Comparison of ENCODE assay signal across 8 cellular contexts in the genomic region with DNA sequence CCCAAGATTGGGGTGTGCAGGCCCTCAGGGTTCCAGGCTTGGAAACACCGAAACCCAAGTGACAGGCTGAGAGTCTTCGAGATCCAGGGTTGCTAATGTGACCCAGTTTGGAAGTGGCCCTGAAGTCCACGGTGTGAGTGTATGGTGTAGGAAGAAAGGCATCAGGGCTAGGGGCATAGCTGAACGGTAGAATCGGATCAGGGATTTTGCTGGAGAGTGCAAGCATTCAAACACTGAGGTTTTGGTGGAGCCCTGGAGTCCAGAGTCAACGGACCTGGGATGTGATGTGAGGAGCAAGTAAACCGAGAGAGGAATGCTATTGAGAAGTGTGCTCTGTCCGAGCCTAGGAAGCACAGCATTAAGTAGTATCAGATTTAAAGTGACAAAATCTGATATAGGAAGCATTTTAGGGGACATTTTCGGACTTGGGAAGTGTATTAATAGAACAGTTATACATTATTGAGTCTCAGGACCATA. TPM values are rescaled to one million over a fixed set of nuclear protein-coding genes. Genes with fewer than 3 reads are reported as not detected.
DNase-seq lines count a peak whose midpoint lies in the region.

No MANE protein-coding gene starts in this region.

- H3K9ac ChIP-seq in NT2/D1 (ENCODE audit: insufficient read length, low read depth), result peak overlapping the region; percentile 96

- peak; percentile 4 for DNase-seq in stimulated activated CD8-positive, alpha-beta memory T cell treated with anti-CD3 and anti-CD28 coated beads, Interleukin-12 subunit alpha, Interleukin-12 subunit beta, amount 100 ng/mL, for 1 hour (ENCODE audit: low read depth)
- DNase-seq in stimulated activated CD8-positive, alpha-beta memory T cell treated with anti-CD3 and anti-CD28 coated beads, Interleukin-4, amount 100 ng/mL, for 48 hours, result no peak
- DNase-seq in NT2/D1 (ENCODE audit: low read depth, low spot score) (no peak), mucosa of gallbladder (ENCODE audit: low spot score) (peak; percentile 20), cerebellum (ENCODE audit: low spot score) (no peak), DMS153 (lab: John Stamatoyannopoulos, UW) (no peak)
- DNase-seq in effector memory CD4-positive, alpha-beta T cell, result no peak
- DNase-seq in stimulated activated CD4-positive, alpha-beta T cell treated with anti-CD3 and anti-CD28 coated beads, Interleukin-15, amount 100 ng/mL, for 24 hours, result no peak

- H3K27ac ChIP-seq in effector memory CD4-positive, alpha-beta T cell (ENCODE audit: insufficient read depth, low read length, poor library complexity, severe bottlenecking), result peak overlapping the region; percentile 97

- H3K9me3 ChIP-seq in NT2/D1 (ENCODE audit: insufficient read depth, low read length), result no peaks in the 10 kb centered on the region
- no peaks in the 10 kb centered on the region for H3K9me3 ChIP-seq in effector memory CD4-positive, alpha-beta T cell (ENCODE audit: control insufficient read depth, low read length)

- H3K36me3 ChIP-seq in NT2/D1 (ENCODE audit: insufficient read depth, insufficient read length, low read length), result peaks cover 23% of the 10 kb centered on the region
- no peaks in the 10 kb centered on the region for H3K36me3 ChIP-seq in effector memory CD4-positive, alpha-beta T cell (ENCODE audit: control insufficient read depth, insufficient read depth, low read length)

- peaks cover 3% of the 10 kb centered on the region for H3K4me1 ChIP-seq in NT2/D1 (ENCODE audit: insufficient read depth, insufficient read length)
- peaks cover 17% of the 10 kb centered on the region for H3K4me1 ChIP-seq in effector memory CD4-positive, alpha-beta T cell (ENCODE audit: control insufficient read depth, insufficient read depth, low read length, poor library complexity, severe bottlenecking)

- H3K4me3 ChIP-seq in NT2/D1 (ENCODE audit: insufficient read length, low read depth), result peak overlapping the region; percentile 83
- peak overlapping the region; percentile 88 for H3K4me3 ChIP-seq in effector memory CD4-positive, alpha-beta T cell (ENCODE audit: insufficient read depth, low read depth, low read length, poor library complexity, severe bottlenecking)

- H3K27me3 ChIP-seq in NT2/D1 (ENCODE audit: insufficient read depth, insufficient read length), result no peaks in the 10 kb centered on the region
- no peaks in the 10 kb centered on the region for H3K27me3 ChIP-seq in effector memory CD4-positive, alpha-beta T cell (replicated peaks; ENCODE audit: control insufficient read depth, insufficient read depth, low read length, poor library complexity, severe bottlenecking)

RNA-seq across cellular contexts. Expression of a gene that starts 1.0 kb away (rescaled TPM):
- total RNA-seq in mucosa of gallbladder, result 57.0 TPM
- total RNA-seq in cerebellum, result 41.5 TPM

RNA-seq across cellular contexts. Expression of a gene that starts 27.0 kb away (rescaled TPM):
- total RNA-seq in mucosa of gallbladder, result 4.2 TPM
- 28.9 TPM for total RNA-seq in cerebellum

Comparison
In these comparisons a context has a peak if more than half of its experiments do, and no peak if none do; other contexts are left out.
1. DNase-seq: peak in stimulated activated CD8-positive, alpha-beta memory T cell treated with anti-CD3 and anti-CD28 coated beads, Interleukin-12 subunit alpha, Interleukin-12 subunit beta, amount 100 ng/mL, for 1 hour (single experiment) and mucosa of gallbladder (single experiment); none in stimulated activated CD8-positive, alpha-beta memory T cell treated with anti-CD3 and anti-CD28 coated beads, Interleukin-4, amount 100 ng/mL, for 48 hours (single experiment), NT2/D1 (single experiment), effector memory CD4-positive, alpha-beta T cell (0 of 3), stimulated activated CD4-positive, alpha-beta T cell treated with anti-CD3 and anti-CD28 coated beads, Interleukin-15, amount 100 ng/mL, for 24 hours (single experiment), cerebellum (single experiment) and DMS153 (single experiment).